18 cellular contexts compared by ENCODE assay signal in the genomic region with DNA sequence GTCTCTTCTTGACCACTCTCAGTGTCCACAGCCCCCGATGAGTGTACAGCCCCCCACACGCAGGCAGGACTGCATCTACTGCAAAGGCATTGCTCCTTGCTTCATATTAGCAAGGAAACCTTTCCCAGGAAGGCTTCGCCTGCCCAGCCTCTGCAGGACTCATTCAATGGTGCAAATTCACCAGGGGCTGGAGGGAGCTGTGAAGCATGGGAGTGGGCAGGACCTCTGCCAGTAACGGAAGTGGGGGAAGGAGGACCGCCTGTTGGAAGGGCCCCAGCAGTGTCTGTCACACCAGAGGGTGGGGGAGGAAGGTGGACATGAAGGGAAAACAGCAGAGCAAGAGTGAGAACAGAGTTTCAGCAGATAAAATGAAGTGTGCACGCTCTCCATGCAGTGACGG. TPM values are rescaled to one million over a fixed set of nuclear protein-coding genes. Genes with fewer than 3 reads are reported as not detected.
DNase-seq lines count a peak whose midpoint lies in the region; ATAC-seq and TF ChIP-seq lines count a peak whose summit lies in the region.
"Had no signal": no experiment of that assay in that cellular context is flagged by ENCODE, and none has a peak within 500 bp of the region (broad histone marks: within the 10 kb centered on the region; RNA-seq: fewer than 3 reads in every experiment).

No MANE protein-coding gene starts in this region.

- H3K9me3 ChIP-seq in right cardiac atrium (ENCODE audit: control insufficient read depth, low read length), result no peaks in the 10 kb centered on the region
- H3K9me3 ChIP-seq in DND-41 (ENCODE audit: insufficient read depth, low read length, severe bottlenecking), result no peaks in the 10 kb centered on the region

- no peak for ATAC-seq in left cardiac atrium
- ATAC-seq in right cardiac atrium, result no peak
- no peak for ATAC-seq in DND-41 (ENCODE audit: insufficient read depth, low read depth)
- ATAC-seq in activated T-helper 17 cell treated with anti-CD3 and anti-CD28 coated beads, Interleukin-2, amount 50 U/mL, for 72 hours (replicated peaks), result no peak
- ATAC-seq: PC-3 had no signal

- WGBS in right cardiac atrium, result 78% methylated on average over 7 of the region's 7 CpGs

- H3K4me2 ChIP-seq in DND-41 (ENCODE audit: insufficient read depth, low read length), result peak overlapping the region; percentile 41

- H3K36me3 Mint-ChIP-seq in activated T-helper 17 cell treated with anti-CD3 and anti-CD28 coated beads, Interleukin-2, amount 50 U/mL, for 72 hours (ENCODE audit: low read depth), result peaks cover 72% of the 10 kb centered on the region
- H3K36me3 Mint-ChIP-seq in neural crest cell (ENCODE audit: low read depth), result peaks cover 39% of the 10 kb centered on the region

- H4K20me1 ChIP-seq in DND-41 (ENCODE audit: insufficient read depth, low read length), result peaks cover 18% of the 10 kb centered on the region

- peaks cover 6% of the 10 kb centered on the region for H3K4me1 Mint-ChIP-seq in activated T-helper 17 cell treated with anti-CD3 and anti-CD28 coated beads, Interleukin-2, amount 50 U/mL, for 72 hours
- H3K4me1 Mint-ChIP-seq in neural crest cell, result peaks cover 16% of the 10 kb centered on the region

- peaks cover 9% of the 10 kb centered on the region for H3K4me1 ChIP-seq in right cardiac atrium (ENCODE audit: control insufficient read depth, insufficient read depth, low read length)
- H3K4me1 ChIP-seq in DND-41 (ENCODE audit: insufficient read depth, low read length), result peaks cover 39% of the 10 kb centered on the region

- H3K9me3 Mint-ChIP-seq in activated T-helper 17 cell treated with anti-CD3 and anti-CD28 coated beads, Interleukin-2, amount 50 U/mL, for 72 hours, result no peaks in the 10 kb centered on the region
- no peaks in the 10 kb centered on the region for H3K9me3 Mint-ChIP-seq in neural crest cell
- H3K9me3 Mint-ChIP-seq: CD4-positive, CD25-positive, alpha-beta regulatory T cell had no signal

- peaks cover 48% of the 10 kb centered on the region for H3K36me3 ChIP-seq in DND-41 (ENCODE audit: insufficient read depth, low read length)

- H3K27me3 Mint-ChIP-seq in activated T-helper 17 cell treated with anti-CD3 and anti-CD28 coated beads, Interleukin-2, amount 50 U/mL, for 72 hours, result no peaks in the 10 kb centered on the region
- no peaks in the 10 kb centered on the region for H3K27me3 Mint-ChIP-seq in neural crest cell (ENCODE audit: low read depth)
- H3K27me3 Mint-ChIP-seq: CD4-positive, CD25-positive, alpha-beta regulatory T cell had no signal

- H3K4me3 Mint-ChIP-seq in activated T-helper 17 cell treated with anti-CD3 and anti-CD28 coated beads, Interleukin-2, amount 50 U/mL, for 72 hours, result peak overlapping the region; percentile 94
- H3K4me3 Mint-ChIP-seq in neural crest cell, result peak overlapping the region; percentile 67

- TF ChIP-seq CTCF in DND-41 (IDR thresholded peaks at IDR 0.05; ENCODE audit: borderline replicate concordance, extremely low read depth, low read length, poor library complexity, severe bottlenecking) (no peak), neural crest cell (conservative IDR thresholded peaks at IDR 0.05) (no peak)

- intact Hi-C loops in left cardiac atrium (cut with DNase I), result no loop called here
- intact Hi-C loops in right cardiac atrium (cut with DNase I), result no loop called here

- no peak overlapping the region for H3K27ac Mint-ChIP-seq in activated T-helper 17 cell treated with anti-CD3 and anti-CD28 coated beads, Interleukin-2, amount 50 U/mL, for 72 hours
- no peak overlapping the region for H3K27ac Mint-ChIP-seq in neural crest cell (ENCODE audit: unreplicated experiment)
- H3K27ac Mint-ChIP-seq: CD4-positive, CD25-positive, alpha-beta regulatory T cell had no signal

- H2AFZ ChIP-seq in DND-41 (ENCODE audit: low read depth, low read length), result no peak overlapping the region

- peaks cover 52% of the 10 kb centered on the region for H3K79me2 ChIP-seq in DND-41 (ENCODE audit: insufficient read depth, low read length)

- H3K27ac ChIP-seq in right cardiac atrium (ENCODE audit: low read length), result no peak overlapping the region
- H3K27ac ChIP-seq in DND-41 (ENCODE audit: low read length), result no peak overlapping the region
- H3K27ac ChIP-seq: SK-N-MC had no signal

- H3K4me3 ChIP-seq in right cardiac atrium (ENCODE audit: low read length) (no peak overlapping the region), DND-41 (ENCODE audit: low read depth in 1 of 2, low read length in 2 of 2) (no peak overlapping the region)
- H3K4me3 ChIP-seq: SK-N-MC had no signal

- 0 out of 2 replicates have a peak overlapping the region, but pooled peaks have one; percentile 4 for H3K9ac ChIP-seq in DND-41 (ENCODE audit: low read depth, low read length)

- H3K27me3 ChIP-seq in right cardiac atrium (ENCODE audit: control insufficient read depth, insufficient read depth) (no peaks in the 10 kb centered on the region), DND-41 (ENCODE audit: insufficient read depth, low read length, poor library complexity) (no peaks in the 10 kb centered on the region)

- peak; percentile 13 for DNase-seq in left cardiac atrium
- no peak for DNase-seq in right cardiac atrium
- no peak for DNase-seq in DND-41
- DNase-seq in neural crest cell (ENCODE audit: low read depth, low spot score), result no peak
- DNase-seq in SIG-M5 treated with dmso at 0.1 percent for 504 hours (lab: John Stamatoyannopoulos, UW; ENCODE audit: unreplicated experiment), result no peak
- no peak for DNase-seq in NCI-H2029 treated with DMSO at 0.1 percent for 48 hours (lab: John Stamatoyannopoulos, UW)
- DNase-seq in NCI-H1092 treated with DMSO at 0.1 percent for 48 hours (lab: John Stamatoyannopoulos, UW), result no peak
- DNase-seq: CD4-positive, CD25-positive, alpha-beta regulatory T cell; DMS79 treated with DMSO at 0.1 percent for 48 hours; GF-D8; H7; NCI-H146; NCI-H2081 treated with DMSO at 0.1 percent for 48 hours; NCI-H510A treated with DMSO at 0.1 percent for 48 hours; NCI-H82; PC-3 had no signal

RNA-seq across cellular contexts. Expression of gene SPATA33, which starts 2.5 kb away (rescaled TPM):
- total RNA-seq in left cardiac atrium (1 to 10 TPM; 2.4 to 3.6 TPM), right cardiac atrium (1 to 10 TPM; 1.4 to 5.3 (median 3.3) TPM), neural crest cell (41.7 and 42.6 TPM in 2 replicates)
- polyA plus RNA-seq in right cardiac atrium, result 2.4 TPM
- total RNA-seq in activated T-helper 17 cell treated with anti-CD3 and anti-CD28 coated beads, Interleukin-2, amount 50 U/mL, for 72 hours, result 10 to 100 TPM; 13.3 to 21.5 TPM

RNA-seq across cellular contexts. Expression of gene CHMP1A, which starts 2.6 kb away (rescaled TPM):
- total RNA-seq in left cardiac atrium (10 to 100 TPM; 41.7 to 51.9 TPM), right cardiac atrium (10 to 100 TPM; 36.2 to 48.8 (median 38.7) TPM), neural crest cell (93.9 and 102 TPM in 2 replicates)
- polyA plus RNA-seq in right cardiac atrium, result 35.1 TPM
- total RNA-seq in activated T-helper 17 cell treated with anti-CD3 and anti-CD28 coated beads, Interleukin-2, amount 50 U/mL, for 72 hours, result 10 to 100 TPM; 63.8 to 95.6 TPM

RNA-seq across cellular contexts. Expression of gene CDK10, which starts 26.3 kb away (rescaled TPM):
- total RNA-seq in left cardiac atrium, result 10 to 100 TPM; 22.6 to 28.0 TPM
- 10 to 100 TPM; 21.4 to 29.7 (median 26.9) TPM for total RNA-seq in right cardiac atrium
- polyA plus RNA-seq in right cardiac atrium, result 25.7 TPM
- 10 to 100 TPM; 81.1 to 98.8 TPM for total RNA-seq in activated T-helper 17 cell treated with anti-CD3 and anti-CD28 coated beads, Interleukin-2, amount 50 U/mL, for 72 hours
- total RNA-seq in neural crest cell, result 127 and 131 TPM in 2 replicates

RNA-seq across cellular contexts. Expression of gene SPATA2L, which starts 41.4 kb away (rescaled TPM):
- 1 to 10 TPM; 4.5 to 7.1 TPM for total RNA-seq in left cardiac atrium
- 1 to 10 TPM; 2.3 to 5.2 (median 3.6) TPM for total RNA-seq in right cardiac atrium
- 3.1 TPM for polyA plus RNA-seq in right cardiac atrium
- total RNA-seq in activated T-helper 17 cell treated with anti-CD3 and anti-CD28 coated beads, Interleukin-2, amount 50 U/mL, for 72 hours, result 1 to 10 TPM; 4.4 to 5.0 TPM
- 8.6 and 10.6 TPM in 2 replicates for total RNA-seq in neural crest cell

RNA-seq across cellular contexts. Expression of gene DPEP1, which starts 46.7 kb away (rescaled TPM):
- total RNA-seq in left cardiac atrium (not detected), right cardiac atrium (under 1 TPM in 2 of 4 donors, not detected in 2; 0.31 to 0.53 TPM), neural crest cell (0.21 and 0.41 TPM in 2 replicates)
- 0.18 TPM for polyA plus RNA-seq in right cardiac atrium
- not detected for total RNA-seq in activated T-helper 17 cell treated with anti-CD3 and anti-CD28 coated beads, Interleukin-2, amount 50 U/mL, for 72 hours
- total RNA-seq: CD4-positive, CD25-positive, alpha-beta regulatory T cell; PC-3 had no signal
- polyA plus RNA-seq: CD4-positive, CD25-positive, alpha-beta regulatory T cell had no signal
